8 cellular contexts compared by ENCODE assay signal in genomic region chrX:24023972-24024664, GRCh38. TPM values are rescaled to one million over a fixed set of nuclear protein-coding genes. Genes with fewer than 3 reads are reported as not detected.
A peak's percentile ranks its signal among the peaks of the same experiment; 100 is the strongest.
DNase-seq lines count a peak whose midpoint lies in the region; ATAC-seq lines count a peak whose summit lies in the region.

No MANE protein-coding gene starts in this region.

- peak overlapping the region; percentile 5 to 82 (median 73) for H3K9ac ChIP-seq in subcutaneous abdominal adipose tissue (ENCODE audit: low read length in 5 of 5)

- peak overlapping the region; percentile 72 for H3K4me3 ChIP-seq in Jurkat, Clone E6-1 (ENCODE audit: low read length)
- H3K4me3 ChIP-seq in subcutaneous abdominal adipose tissue (ENCODE audit: low read depth in 1 of 5, low read length in 5 of 5) = peak overlapping the region; percentile 62 to 82 (median 75)

- DNase-seq in G401 (ENCODE audit: low spot score) (peak; percentile 28), amniotic epithelial cell (ENCODE audit: low read depth) (peak; percentile 58), iris pigment epithelial cell (ENCODE audit: low read depth) (peak; percentile 37)
- peak; percentile 19 for DNase-seq in Jurkat, Clone E6-1 (ENCODE audit: low read depth, low spot score)

- no peaks in the 10 kb centered on the region for H3K9me3 ChIP-seq in subcutaneous abdominal adipose tissue (ENCODE audit: control insufficient read depth in 5 of 5, low read length in 5 of 5)

- no peaks in the 10 kb centered on the region for H3K36me3 ChIP-seq in subcutaneous abdominal adipose tissue (ENCODE audit: control insufficient read depth in 5 of 5, insufficient read depth in 5 of 5, low read length in 5 of 5)

- peak overlapping the region; percentile 42 for H3K27ac ChIP-seq in subcutaneous abdominal adipose tissue (ENCODE audit: low read depth, low read length)

- ATAC-seq in HG02759 (IDR thresholded peaks at IDR 0.05; ENCODE audit: unreplicated experiment) (no peak), GM18511 (IDR thresholded peaks at IDR 0.05; ENCODE audit: unreplicated experiment) (no peak), HG02610 (IDR thresholded peaks at IDR 0.05; ENCODE audit: unreplicated experiment) (no peak)

- in situ Hi-C loops in G401 (cut with HindIII; ENCODE audit: low sequenced_read_pairs) = no loop called here

- peaks cover 0 to 5% (median 0%) of the 10 kb centered on the region in 5 donors for H3K27me3 ChIP-seq in subcutaneous abdominal adipose tissue (ENCODE audit: control insufficient read depth in 5 of 5, insufficient read depth in 4 of 5, low read length in 5 of 5)

- H3K4me1 ChIP-seq in subcutaneous abdominal adipose tissue (ENCODE audit: control insufficient read depth in 5 of 5, insufficient read depth in 5 of 5, low read length in 5 of 5) = peaks cover 0 to 6% (median 0%) of the 10 kb centered on the region in 5 donors

RNA-seq across cellular contexts. Expression of gene KLHL15, which starts 2.9 kb away (rescaled TPM):
- total RNA-seq in G401 (2014; rRNA removed; shearing (Covaris generic)) = 5.2 and 8.1 TPM in 2 replicates
- polyA plus RNA-seq in Jurkat, Clone E6-1 (2012; ENCODE audit: insufficient read depth, insufficient read length) = 5.4 TPM

RNA-seq across cellular contexts. Expression of gene EIF2S3, which starts 30.6 kb away (rescaled TPM):
- 176 and 229 TPM in 2 replicates for total RNA-seq in G401 (2014; rRNA removed; shearing (Covaris generic))
- 158 TPM for polyA plus RNA-seq in Jurkat, Clone E6-1 (2012; ENCODE audit: insufficient read depth, insufficient read length)
